In the genomic region with DNA sequence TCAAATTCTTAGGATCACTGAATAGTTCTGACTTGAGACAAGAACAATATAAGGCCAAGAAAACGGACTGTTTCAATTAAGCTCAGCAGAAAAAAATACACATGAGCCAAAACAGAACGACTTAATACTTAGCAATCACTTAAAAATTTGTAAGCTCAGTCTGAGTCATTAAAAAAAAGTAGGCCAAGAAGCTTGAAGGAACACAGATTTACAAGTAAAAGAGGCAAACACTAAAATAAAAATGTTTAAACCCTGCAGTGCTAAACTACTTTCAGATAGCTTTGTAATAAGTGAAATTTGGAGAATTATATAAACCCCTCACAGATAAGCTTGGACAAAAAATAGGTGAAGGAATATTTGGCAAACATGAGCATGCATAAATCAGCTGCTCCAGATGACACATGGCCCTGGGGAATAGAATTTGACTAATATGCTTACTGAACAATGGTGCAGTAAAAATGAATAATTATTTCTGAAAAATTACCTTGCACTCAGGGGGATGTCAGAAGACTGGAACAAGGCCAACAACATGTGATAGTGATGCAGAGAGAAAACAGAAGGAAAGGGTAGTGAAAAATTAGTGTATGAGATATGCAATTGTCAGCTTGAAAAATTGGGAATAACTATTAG, we compare ENCODE assay signal across 1 cellular context.
TF ChIP-seq lines count a peak whose summit lies in the region.

No MANE protein-coding gene starts in this region.

TF ChIP-seq in GM12878, 131 proteins besides CTCF, POLR2A, EP300 and RAD21 (continued from another document and continues in another):
- TF ChIP-seq, protein P1, sequence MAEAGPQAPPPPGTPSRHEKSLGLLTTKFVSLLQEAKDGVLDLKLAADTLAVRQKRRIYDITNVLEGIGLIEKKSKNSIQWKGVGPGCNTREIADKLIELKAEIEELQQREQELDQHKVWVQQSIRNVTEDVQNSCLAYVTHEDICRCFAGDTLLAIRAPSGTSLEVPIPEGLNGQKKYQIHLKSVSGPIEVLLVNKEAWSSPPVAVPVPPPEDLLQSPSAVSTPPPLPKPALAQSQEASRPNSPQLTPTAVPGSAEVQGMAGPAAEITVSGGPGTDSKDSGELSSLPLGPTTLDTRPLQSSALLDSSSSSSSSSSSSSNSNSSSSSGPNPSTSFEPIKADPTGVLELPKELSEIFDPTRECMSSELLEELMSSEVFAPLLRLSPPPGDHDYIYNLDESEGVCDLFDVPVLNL (IDR thresholded peaks at IDR 0.05; ENCODE audit: low read depth, low read length) = no peak
- TF ChIP-seq, protein P2, sequence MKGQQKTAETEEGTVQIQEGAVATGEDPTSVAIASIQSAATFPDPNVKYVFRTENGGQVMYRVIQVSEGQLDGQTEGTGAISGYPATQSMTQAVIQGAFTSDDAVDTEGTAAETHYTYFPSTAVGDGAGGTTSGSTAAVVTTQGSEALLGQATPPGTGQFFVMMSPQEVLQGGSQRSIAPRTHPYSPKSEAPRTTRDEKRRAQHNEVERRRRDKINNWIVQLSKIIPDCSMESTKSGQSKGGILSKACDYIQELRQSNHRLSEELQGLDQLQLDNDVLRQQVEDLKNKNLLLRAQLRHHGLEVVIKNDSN (IDR thresholded peaks at IDR 0.05; ENCODE audit: borderline replicate concordance, extremely low read length, insufficient read depth, low read depth, low read length) = no peak
- TF ChIP-seq NRF1 (conservative IDR thresholded peaks at IDR 0.05; ENCODE audit: low read depth, low read length) (no peak), TCF7 (IDR thresholded peaks at IDR 0.05; ENCODE audit: borderline replicate concordance) (no peak), BRCA1 (IDR thresholded peaks at IDR 0.05; ENCODE audit: low read depth, low read length) (no peak), MXI1 (IDR thresholded peaks at IDR 0.05; ENCODE audit: low read depth, low read length) (no peak), TCF12 (IDR thresholded peaks at IDR 0.05; ENCODE audit: low read depth, low read length) (no peak), KDM1A (IDR thresholded peaks at IDR 0.05; ENCODE audit: borderline replicate concordance) (no peak), NFYA (IDR thresholded peaks at IDR 0.05; ENCODE audit: borderline replicate concordance, low read depth, low read length) (no peak), ZNF687 (IDR thresholded peaks at IDR 0.05) (peak; percentile 47; the same call in 1 of the 2 replicates), KLF5 (IDR thresholded peaks at IDR 0.05; ENCODE audit: partially characterized antibody) (no peak), HSF1 (IDR thresholded peaks at IDR 0.05; ENCODE audit: low read depth, low read length) (no peak), SMAD1 (IDR thresholded peaks at IDR 0.05; ENCODE audit: low read depth, partially characterized antibody) (peak; percentile 63), JUND (IDR thresholded peaks at IDR 0.05; ENCODE audit: low read depth, low read length) (no peak), CHD4 (IDR thresholded peaks at IDR 0.05) (no peak), ZSCAN29 (IDR thresholded peaks at IDR 0.05) (no peak), RUNX3 (IDR thresholded peaks at IDR 0.05; ENCODE audit: low read length) (no peak), IKZF1 (conservative IDR thresholded peaks at IDR 0.05) (0 out of 2 replicates have a peak, but pooled peaks have one; percentile 15), RBBP5 (conservative IDR thresholded peaks at IDR 0.05) (no peak), ZNF592 (IDR thresholded peaks at IDR 0.05) (no peak), NFIC (IDR thresholded peaks at IDR 0.05; ENCODE audit: low read depth, low read length) (no peak), ASH2L (IDR thresholded peaks at IDR 0.05; ENCODE audit: borderline replicate concordance, low read depth) (no peak), FOXK2 (IDR thresholded peaks at IDR 0.05) (no peak), ATF7 (IDR thresholded peaks at IDR 0.05; ENCODE audit: low read depth) (peak; percentile 33; the same call in 1 of the 2 replicates), EZH2 (IDR thresholded peaks at IDR 0.05; ENCODE audit: borderline replicate concordance, control insufficient read depth, low read depth, low read length) (no peak), ZNF274 (IDR thresholded peaks at IDR 0.05; ENCODE audit: insufficient read depth, insufficient read length) (no peak), SPI1 (IDR thresholded peaks at IDR 0.05; ENCODE audit: borderline replicate concordance, insufficient read depth, low read depth, low read length) (no peak), SREBF1 (IDR thresholded peaks at IDR 0.05; ENCODE audit: low read length) (no peak), CHD1 (IDR thresholded peaks at IDR 0.05; ENCODE audit: low read depth, low read length) (no peak), ZNF384 (IDR thresholded peaks at IDR 0.05; ENCODE audit: borderline replicate concordance, low read depth, low read length) (no peak; the same call in 1 of the 2 replicates), MTA2 (IDR thresholded peaks at IDR 0.05; ENCODE audit: low read depth) (peak; percentile 57; the same call in 1 of the 2 replicates), RELB (IDR thresholded peaks at IDR 0.05; ENCODE audit: low read depth) (peak; percentile 33; the same call in 1 of the 2 replicates), HDGF (IDR thresholded peaks at IDR 0.05) (no peak), BCL3 (IDR thresholded peaks at IDR 0.05; ENCODE audit: borderline replicate concordance, insufficient read depth, low read depth, low read length, poor library complexity, severe bottlenecking) (no peak), SIN3A (IDR thresholded peaks at IDR 0.05; ENCODE audit: low read depth, low read length) (no peak)
- TF ChIP-seq, protein P3, sequence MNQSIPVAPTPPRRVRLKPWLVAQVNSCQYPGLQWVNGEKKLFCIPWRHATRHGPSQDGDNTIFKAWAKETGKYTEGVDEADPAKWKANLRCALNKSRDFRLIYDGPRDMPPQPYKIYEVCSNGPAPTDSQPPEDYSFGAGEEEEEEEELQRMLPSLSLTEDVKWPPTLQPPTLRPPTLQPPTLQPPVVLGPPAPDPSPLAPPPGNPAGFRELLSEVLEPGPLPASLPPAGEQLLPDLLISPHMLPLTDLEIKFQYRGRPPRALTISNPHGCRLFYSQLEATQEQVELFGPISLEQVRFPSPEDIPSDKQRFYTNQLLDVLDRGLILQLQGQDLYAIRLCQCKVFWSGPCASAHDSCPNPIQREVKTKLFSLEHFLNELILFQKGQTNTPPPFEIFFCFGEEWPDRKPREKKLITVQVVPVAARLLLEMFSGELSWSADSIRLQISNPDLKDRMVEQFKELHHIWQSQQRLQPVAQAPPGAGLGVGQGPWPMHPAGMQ (IDR thresholded peaks at IDR 0.05; ENCODE audit: borderline replicate concordance) = no peak
- TF ChIP-seq, protein P4, sequence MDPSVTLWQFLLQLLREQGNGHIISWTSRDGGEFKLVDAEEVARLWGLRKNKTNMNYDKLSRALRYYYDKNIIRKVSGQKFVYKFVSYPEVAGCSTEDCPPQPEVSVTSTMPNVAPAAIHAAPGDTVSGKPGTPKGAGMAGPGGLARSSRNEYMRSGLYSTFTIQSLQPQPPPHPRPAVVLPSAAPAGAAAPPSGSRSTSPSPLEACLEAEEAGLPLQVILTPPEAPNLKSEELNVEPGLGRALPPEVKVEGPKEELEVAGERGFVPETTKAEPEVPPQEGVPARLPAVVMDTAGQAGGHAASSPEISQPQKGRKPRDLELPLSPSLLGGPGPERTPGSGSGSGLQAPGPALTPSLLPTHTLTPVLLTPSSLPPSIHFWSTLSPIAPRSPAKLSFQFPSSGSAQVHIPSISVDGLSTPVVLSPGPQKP (IDR thresholded peaks at IDR 0.05; ENCODE audit: low read depth, low read length) = no peak
- TF ChIP-seq, protein P5, sequence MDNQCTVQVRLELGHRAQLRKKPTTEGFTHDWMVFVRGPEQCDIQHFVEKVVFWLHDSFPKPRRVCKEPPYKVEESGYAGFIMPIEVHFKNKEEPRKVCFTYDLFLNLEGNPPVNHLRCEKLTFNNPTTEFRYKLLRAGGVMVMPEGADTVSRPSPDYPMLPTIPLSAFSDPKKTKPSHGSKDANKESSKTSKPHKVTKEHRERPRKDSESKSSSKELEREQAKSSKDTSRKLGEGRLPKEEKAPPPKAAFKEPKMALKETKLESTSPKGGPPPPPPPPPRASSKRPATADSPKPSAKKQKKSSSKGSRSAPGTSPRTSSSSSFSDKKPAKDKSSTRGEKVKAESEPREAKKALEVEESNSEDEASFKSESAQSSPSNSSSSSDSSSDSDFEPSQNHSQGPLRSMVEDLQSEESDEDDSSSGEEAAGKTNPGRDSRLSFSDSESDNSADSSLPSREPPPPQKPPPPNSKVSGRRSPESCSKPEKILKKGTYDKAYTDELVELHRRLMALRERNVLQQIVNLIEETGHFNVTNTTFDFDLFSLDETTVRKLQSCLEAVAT (IDR thresholded peaks at IDR 0.05) = no peak
